In genomic region chr3:161305095-161305991, GRCh38 we compare ENCODE assay signal across 9 cellular contexts.
DNase-seq lines count a peak whose midpoint lies in the region; ATAC-seq, FAIRE-seq and TF ChIP-seq lines count a peak whose summit lies in the region.
"Had no signal": no experiment of that assay in that cellular context is flagged by ENCODE, and none has a peak within 500 bp of the region (broad histone marks: within the 10 kb centered on the region; RNA-seq: fewer than 3 reads in every experiment).

No MANE protein-coding gene starts in this region.

- H3K4me3 ChIP-seq in AG10803 (ENCODE audit: low read length) (no peak overlapping the region), Peyer's patch (no peak overlapping the region), gastroesophageal sphincter (no peak overlapping the region)

- peak; percentile 22 for DNase-seq in AG10803 (ENCODE audit: low read depth)
- DNase-seq in Peyer's patch = no peak
- DNase-seq in NCI-H774 (lab: John Stamatoyannopoulos, UW) = no peak
- no peak for DNase-seq in hippocampal formation (lab: John Stamatoyannopoulos, UW)
- no peak for DNase-seq in cortex of kidney (lab: John Stamatoyannopoulos, UW)
- DNase-seq in GM12892 (ENCODE audit: insufficient read length) = no peak

- H3K27ac ChIP-seq in Peyer's patch = no peak overlapping the region
- no peak overlapping the region for H3K27ac ChIP-seq in gastroesophageal sphincter
- H3K27ac ChIP-seq: epithelial cell of prostate had no signal

- TF ChIP-seq POLR2A in Peyer's patch (IDR thresholded peaks at IDR 0.05) = no peak
- no peak for TF ChIP-seq POLR2A in gastroesophageal sphincter (IDR thresholded peaks at IDR 0.05)
- no peak for TF ChIP-seq POLR2A in GM12892 (IDR thresholded peaks at IDR 0.05; ENCODE audit: low read depth, low read length)

- H3K27me3 ChIP-seq in Peyer's patch (no peaks in the 10 kb centered on the region), gastroesophageal sphincter (no peaks in the 10 kb centered on the region)

- TF ChIP-seq EP300 in gastroesophageal sphincter (IDR thresholded peaks at IDR 0.05) = no peak

- TF ChIP-seq CTCF in AG10803 (conservative IDR thresholded peaks at IDR 0.05; ENCODE audit: low read length) (peak; percentile 82), Peyer's patch (IDR thresholded peaks at IDR 0.05) (peak; percentile 10 to 49 (median 43)), gastroesophageal sphincter (IDR thresholded peaks at IDR 0.05) (peak in 3 of 4 experiments; percentile 20 to 38 (median 23))

- H3K9me3 ChIP-seq in Peyer's patch (peaks cover 0 to 5% (median 0%) of the 10 kb centered on the region in 4 donors), gastroesophageal sphincter (peaks cover 0 to 11% (median 0%) of the 10 kb centered on the region in 3 donors)

- WGBS in gastroesophageal sphincter (ENCODE audit: low coverage in 1 of 2), 2 donors = 94 to 100% methylated on average over 1 to 2 of the region's 2 CpGs

- FAIRE-seq in GM12892 (lab: Jason Lieb, UNC) = no peak

- H3K36me3 ChIP-seq in Peyer's patch (no peaks in the 10 kb centered on the region), gastroesophageal sphincter (no peaks in the 10 kb centered on the region)

- ATAC-seq in GM18867 (IDR thresholded peaks at IDR 0.05; ENCODE audit: unreplicated experiment) (peak; percentile 54), gastroesophageal sphincter (no peak)

- H3K4me1 ChIP-seq in Peyer's patch = peaks cover 0 to 2% (median 0%) of the 10 kb centered on the region in 4 donors
- H3K4me1 ChIP-seq in gastroesophageal sphincter = no peaks in the 10 kb centered on the region

Comparison
In these comparisons a context has a peak if more than half of its experiments do, and no peak if none do; other contexts are left out.
1. CTCF ChIP-seq: peak in every context shown above with its lines; median percentile 82 in AG10803; 43 in Peyer's patch; 23 in gastroesophageal sphincter.